Comparison of ENCODE assay signal across 26 cellular contexts in the genomic region with DNA sequence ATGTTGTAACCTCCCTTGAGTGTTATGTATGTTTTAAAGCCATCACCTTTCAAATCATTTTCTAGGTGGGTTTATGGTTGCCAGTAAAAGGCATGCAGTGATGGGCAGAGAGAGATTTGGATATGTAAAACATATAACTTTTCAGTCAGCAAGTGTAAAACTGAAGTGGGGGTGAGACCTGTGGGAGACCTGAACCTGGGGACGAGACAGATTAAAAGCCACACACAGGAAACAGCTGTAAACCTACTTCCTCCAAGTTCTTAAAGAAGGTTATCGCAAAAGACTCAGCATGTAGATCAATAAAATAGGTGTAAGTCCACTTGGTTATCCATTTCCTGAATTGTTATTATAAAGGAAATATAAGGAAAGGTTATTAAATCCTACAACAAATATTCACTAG.
"Had no signal": no experiment of that assay in that cellular context is flagged by ENCODE, and none has a peak within 500 bp of the region (broad histone marks: within the 10 kb centered on the region; RNA-seq: fewer than 3 reads in every experiment).

No MANE protein-coding gene starts in this region.

- DNase-seq: activated CD4-positive, alpha-beta memory T cell treated with anti-CD3 and anti-CD28 coated beads for 36 hours; activated CD4-positive, alpha-beta T cell treated with anti-CD3 and anti-CD28 coated beads for 36 hours; activated CD4-positive, alpha-beta T cell treated with anti-CD3 and anti-CD28 coated beads, Interleukin-2, amount 50 U/mL, for 1 hour; activated CD8-positive, alpha-beta memory T cell treated with anti-CD3 and anti-CD28 coated beads, Interleukin-2, amount 50 U/mL, for 4 hours; activated gamma-delta T cell treated with Interleukin-2 at 50 U/mL for 16 hours; activated naive CD4-positive, alpha-beta T cell treated with anti-CD3 and anti-CD28 coated beads for 36 hours; activated T-cell treated with anti-CD3 and anti-CD28 coated beads for 4 hours; activated T-cell treated with anti-CD3 and anti-CD28 coated beads, Interleukin-2, amount 50 U/mL, for 4 hours; adrenal gland; body of pancreas; NCI-H1092 treated with DMSO at 0.1 percent for 48 hours; NCI-H1417; NCI-H146; NCI-H187; NCI-H2029 treated with DMSO at 0.1 percent for 48 hours; NCI-H2107; NCI-H2171; NCI-H446; NCI-H510A treated with DMSO at 0.1 percent for 48 hours; NCI-H526 treated with DMSO at 0.1 percent for 48 hours; NCI-H774; SHP77 treated with DMSO at 0.1 percent for 48 hours; SK-N-SH had no signal

- ATAC-seq: activated CD4-positive, alpha-beta T cell treated with anti-CD3 and anti-CD28 coated beads for 36 hours; activated CD4-positive, CD25-positive, alpha-beta regulatory T cell treated with anti-CD3 and anti-CD28 coated beads, Interleukin-2, amount 50 U/mL, for 24 hours; activated naive CD4-positive, alpha-beta T cell treated with anti-CD3 and anti-CD28 coated beads, Interleukin-2, amount 50 U/mL, for 72 hours; activated T-cell treated with anti-CD3 and anti-CD28 coated beads, Interleukin-2, amount 50 U/mL, for 4 hours; body of pancreas; Panc1 had no signal
